ENCODE assay signal across 19 cellular contexts in the genomic region with DNA sequence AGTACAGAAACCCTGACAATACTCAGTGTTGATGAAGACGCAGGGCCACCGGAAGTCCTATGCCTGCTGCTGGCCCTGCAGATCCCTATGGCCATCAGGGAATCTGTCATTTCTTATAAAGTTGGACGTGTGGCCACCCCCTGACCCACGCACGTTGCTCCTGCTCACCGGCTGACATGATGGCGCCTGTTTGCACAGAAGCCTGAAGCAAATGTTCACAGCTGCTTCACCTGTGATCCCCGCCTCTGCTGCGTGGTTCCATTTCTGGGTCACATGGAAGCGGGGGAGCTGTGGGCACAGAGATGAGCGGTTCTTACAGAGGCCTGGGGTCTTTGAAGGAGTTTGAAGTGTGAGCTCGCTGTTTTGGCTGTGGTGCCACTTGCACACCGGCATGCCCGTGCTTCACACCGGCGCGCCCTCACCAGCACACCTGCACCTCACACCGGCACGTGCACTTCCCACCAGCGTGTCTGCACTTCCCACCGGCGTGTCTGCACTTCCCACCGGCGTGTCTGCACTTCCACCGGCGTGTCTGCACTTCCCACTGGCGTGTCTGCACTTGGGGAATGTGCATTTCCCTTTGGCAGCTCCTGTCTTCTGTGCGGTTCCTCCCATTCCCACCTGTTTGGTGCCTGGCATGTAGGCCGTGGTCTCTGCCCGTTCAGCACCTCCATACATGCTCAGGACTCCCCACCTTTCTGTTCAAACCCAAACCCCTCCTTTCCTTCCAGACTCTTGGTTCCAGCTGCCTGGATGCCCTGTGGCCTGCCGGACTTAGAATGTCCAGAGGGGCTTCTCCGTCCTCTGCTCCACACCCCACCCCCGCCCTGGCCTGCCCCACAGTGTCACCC.
DNase-seq lines count a peak whose midpoint lies in the region; TF ChIP-seq lines count a peak whose summit lies in the region.
"Had no signal": no experiment of that assay in that cellular context is flagged by ENCODE, and none has a peak within 500 bp of the region (broad histone marks: within the 10 kb centered on the region; RNA-seq: fewer than 3 reads in every experiment).

No MANE protein-coding gene starts in this region.

- peaks cover 31 to 55% (median 54%) of the 10 kb centered on the region in 10 experiments for H3K4me1 ChIP-seq in BLaER1 treated with 17β-estradiol and CSF1 and Interleukin-3, amounts not matched to agents 10 nM and 100 nM
- H3K4me1 ChIP-seq in HEK293 (ENCODE audit: control insufficient read depth, insufficient read depth, low read length) (no peaks in the 10 kb centered on the region), sigmoid colon (peaks cover 0 to 49% (median 46%) of the 10 kb centered on the region in 4 donors)
- H3K4me1 ChIP-seq: Caco-2, SJSA1 had no signal

- intact Hi-C loops in sigmoid colon (cut with DNase I): no loop called here

- CTCF ChIA-PET in HEK293 (lab: Yijun Ruan, JAX): no interaction called here

- H4K20me1 ChIP-seq in BLaER1 treated with 17β-estradiol and CSF1 and Interleukin-3, amounts not matched to agents 10 nM and 100 nM: peaks cover 23 to 52% (median 46%) of the 10 kb centered on the region in 11 experiments; a peak in 20 of 22 replicates

- no peak overlapping the region for H3K27ac ChIP-seq in BLaER1 treated with 17β-estradiol and CSF1 and Interleukin-3, amounts not matched to agents 10 nM and 100 nM
- no peak overlapping the region for H3K27ac ChIP-seq in HEK293 (ENCODE audit: extremely low read depth, low read depth, low read length)
- H3K27ac ChIP-seq in sigmoid colon: peak overlapping the region in 3 of 4 donors; percentile 96 to 98 (median 97)
- H3K27ac ChIP-seq: SJSA1 had no signal

- POLR2A ChIA-PET in HEK293 (lab: Yijun Ruan, JAX): no interaction called here

- 93 to 95% methylated on average over 33 of the region's 33 CpGs for WGBS in sigmoid colon, 2 donors

- TF ChIP-seq POLR2A in sigmoid colon (IDR thresholded peaks at IDR 0.05): no peak

- TF ChIP-seq CTCF in HEK293 (tag by site-specific recombination; IDR thresholded peaks at IDR 0.05): no peak
- TF ChIP-seq CTCF in sigmoid colon (IDR thresholded peaks at IDR 0.05): no peak

- DNase-seq in islet precursor cell (peak; percentile 46), sigmoid colon (no peak), HUDEP-2 (lab: John Stamatoyannopoulos, UW; ENCODE audit: unreplicated experiment in 76 of 76) (no peak), GF-D8 (lab: John Stamatoyannopoulos, UW) (no peak)
- no peak for DNase-seq in effector CD8-positive, alpha-beta T cell (lab: John Stamatoyannopoulos, UW)
- DNase-seq in activated effector memory CD4-positive, alpha-beta T cell treated with Interleukin-2 at 50 U/mL for 16 hours: no peak
- DNase-seq: DMS153, KBM-7, MV-4-11, NCI-H1417, NCI-H1930, NCI-H2171 treated with DMSO at 0.1 percent for 48 hours, NCI-H446 treated with DMSO at 0.1 percent for 48 hours, NCI-H748 treated with DMSO at 0.1 percent for 48 hours, RPMI8226 had no signal

- H3K9me3 ChIP-seq in BLaER1 treated with 17β-estradiol and CSF1 and Interleukin-3, amounts not matched to agents 10 nM and 100 nM (replicated peaks in 1 of 11): peaks cover 29 to 37% (median 30%) of the 10 kb centered on the region in 11 experiments
- H3K9me3 ChIP-seq in HEK293 (ENCODE audit: control insufficient read depth, insufficient read depth, low read depth, low read length) (no peaks in the 10 kb centered on the region), sigmoid colon (peaks cover 0 to 6% (median 6%) of the 10 kb centered on the region in 4 donors)

- H3K36me3 ChIP-seq in BLaER1 treated with 17β-estradiol and CSF1 and Interleukin-3, amounts not matched to agents 10 nM and 100 nM: peaks cover 8 to 34% (median 25%) of the 10 kb centered on the region in 11 experiments; a peak in 21 of 22 replicates
- no peaks in the 10 kb centered on the region for H3K36me3 ChIP-seq in HEK293 (ENCODE audit: control insufficient read depth in 2 of 2, insufficient read depth in 1 of 2, low read length in 2 of 2)
- no peaks in the 10 kb centered on the region for H3K36me3 ChIP-seq in sigmoid colon
- H3K36me3 ChIP-seq: SJSA1 had no signal

- no peak overlapping the region for H3K4me3 ChIP-seq in BLaER1 treated with 17β-estradiol and CSF1 and Interleukin-3, amounts not matched to agents 10 nM and 100 nM
- H3K4me3 ChIP-seq in HEK293 (ENCODE audit: low read depth, low read length): no peak overlapping the region
- no peak overlapping the region for H3K4me3 ChIP-seq in sigmoid colon
- H3K4me3 ChIP-seq: SJSA1 had no signal

- peaks cover 0 to 28% (median 0%) of the 10 kb centered on the region in 11 experiments; a peak in 4 of 22 replicates for H3K27me3 ChIP-seq in BLaER1 treated with 17β-estradiol and CSF1 and Interleukin-3, amounts not matched to agents 10 nM and 100 nM
- no peaks in the 10 kb centered on the region for H3K27me3 ChIP-seq in sigmoid colon
- H3K27me3 ChIP-seq: SJSA1 had no signal

- no peak overlapping the region for H3K9ac ChIP-seq in BLaER1 treated with 17β-estradiol and CSF1 and Interleukin-3, amounts not matched to agents 10 nM and 100 nM

- no peak for TF ChIP-seq EP300 in sigmoid colon (IDR thresholded peaks at IDR 0.05)

- peak overlapping the region in 9 of 11 experiments; percentile 35 to 95 (median 70); a peak in 15 of 22 replicates for H3K4me2 ChIP-seq in BLaER1 treated with 17β-estradiol and CSF1 and Interleukin-3, amounts not matched to agents 10 nM and 100 nM

TF ChIP-seq in HEK293, 187 proteins besides CTCF, POLR2A, EP300 and RAD21:
- TF ChIP-seq, protein P1, sequence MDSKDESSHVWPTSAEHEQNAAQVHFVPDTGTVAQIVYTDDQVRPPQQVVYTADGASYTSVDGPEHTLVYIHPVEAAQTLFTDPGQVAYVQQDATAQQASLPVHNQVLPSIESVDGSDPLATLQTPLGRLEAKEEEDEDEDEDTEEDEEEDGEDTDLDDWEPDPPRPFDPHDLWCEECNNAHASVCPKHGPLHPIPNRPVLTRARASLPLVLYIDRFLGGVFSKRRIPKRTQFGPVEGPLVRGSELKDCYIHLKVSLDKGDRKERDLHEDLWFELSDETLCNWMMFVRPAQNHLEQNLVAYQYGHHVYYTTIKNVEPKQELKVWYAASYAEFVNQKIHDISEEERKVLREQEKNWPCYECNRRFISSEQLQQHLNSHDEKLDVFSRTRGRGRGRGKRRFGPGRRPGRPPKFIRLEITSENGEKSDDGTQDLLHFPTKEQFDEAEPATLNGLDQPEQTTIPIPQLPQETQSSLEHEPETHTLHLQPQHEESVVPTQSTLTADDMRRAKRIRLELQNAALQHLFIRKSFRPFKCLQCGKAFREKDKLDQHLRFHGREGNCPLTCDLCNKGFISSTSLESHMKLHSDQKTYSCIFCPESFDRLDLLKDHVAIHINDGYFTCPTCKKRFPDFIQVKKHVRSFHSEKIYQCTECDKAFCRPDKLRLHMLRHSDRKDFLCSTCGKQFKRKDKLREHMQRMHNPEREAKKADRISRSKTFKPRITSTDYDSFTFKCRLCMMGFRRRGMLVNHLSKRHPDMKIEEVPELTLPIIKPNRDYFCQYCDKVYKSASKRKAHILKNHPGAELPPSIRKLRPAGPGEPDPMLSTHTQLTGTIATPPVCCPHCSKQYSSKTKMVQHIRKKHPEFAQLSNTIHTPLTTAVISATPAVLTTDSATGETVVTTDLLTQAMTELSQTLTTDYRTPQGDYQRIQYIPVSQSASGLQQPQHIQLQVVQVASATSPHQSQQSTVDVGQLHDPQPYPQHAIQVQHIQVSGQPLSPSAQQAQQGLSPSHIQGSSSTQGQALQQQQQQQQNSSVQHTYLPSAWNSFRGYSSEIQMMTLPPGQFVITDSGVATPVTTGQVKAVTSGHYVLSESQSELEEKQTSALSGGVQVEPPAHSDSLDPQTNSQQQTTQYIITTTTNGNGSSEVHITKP (tag by site-specific recombination; IDR thresholded peaks at IDR 0.05): no peak
- TF ChIP-seq, protein P2, sequence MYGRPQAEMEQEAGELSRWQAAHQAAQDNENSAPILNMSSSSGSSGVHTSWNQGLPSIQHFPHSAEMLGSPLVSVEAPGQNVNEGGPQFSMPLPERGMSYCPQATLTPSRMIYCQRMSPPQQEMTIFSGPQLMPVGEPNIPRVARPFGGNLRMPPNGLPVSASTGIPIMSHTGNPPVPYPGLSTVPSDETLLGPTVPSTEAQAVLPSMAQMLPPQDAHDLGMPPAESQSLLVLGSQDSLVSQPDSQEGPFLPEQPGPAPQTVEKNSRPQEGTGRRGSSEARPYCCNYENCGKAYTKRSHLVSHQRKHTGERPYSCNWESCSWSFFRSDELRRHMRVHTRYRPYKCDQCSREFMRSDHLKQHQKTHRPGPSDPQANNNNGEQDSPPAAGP (tag by site-specific recombination; IDR thresholded peaks at IDR 0.05): no peak
- TF ChIP-seq ZNF37A (tag by site-specific recombination; IDR thresholded peaks at IDR 0.05) (no peak), ZNF184 (tag by site-specific recombination; IDR thresholded peaks at IDR 0.05) (peak; percentile 77; the same call in 1 of the 2 replicates), BCL11A (tag by site-specific recombination; IDR thresholded peaks at IDR 0.05; ENCODE audit: low read depth) (no peak)
- TF ChIP-seq, protein P3, sequence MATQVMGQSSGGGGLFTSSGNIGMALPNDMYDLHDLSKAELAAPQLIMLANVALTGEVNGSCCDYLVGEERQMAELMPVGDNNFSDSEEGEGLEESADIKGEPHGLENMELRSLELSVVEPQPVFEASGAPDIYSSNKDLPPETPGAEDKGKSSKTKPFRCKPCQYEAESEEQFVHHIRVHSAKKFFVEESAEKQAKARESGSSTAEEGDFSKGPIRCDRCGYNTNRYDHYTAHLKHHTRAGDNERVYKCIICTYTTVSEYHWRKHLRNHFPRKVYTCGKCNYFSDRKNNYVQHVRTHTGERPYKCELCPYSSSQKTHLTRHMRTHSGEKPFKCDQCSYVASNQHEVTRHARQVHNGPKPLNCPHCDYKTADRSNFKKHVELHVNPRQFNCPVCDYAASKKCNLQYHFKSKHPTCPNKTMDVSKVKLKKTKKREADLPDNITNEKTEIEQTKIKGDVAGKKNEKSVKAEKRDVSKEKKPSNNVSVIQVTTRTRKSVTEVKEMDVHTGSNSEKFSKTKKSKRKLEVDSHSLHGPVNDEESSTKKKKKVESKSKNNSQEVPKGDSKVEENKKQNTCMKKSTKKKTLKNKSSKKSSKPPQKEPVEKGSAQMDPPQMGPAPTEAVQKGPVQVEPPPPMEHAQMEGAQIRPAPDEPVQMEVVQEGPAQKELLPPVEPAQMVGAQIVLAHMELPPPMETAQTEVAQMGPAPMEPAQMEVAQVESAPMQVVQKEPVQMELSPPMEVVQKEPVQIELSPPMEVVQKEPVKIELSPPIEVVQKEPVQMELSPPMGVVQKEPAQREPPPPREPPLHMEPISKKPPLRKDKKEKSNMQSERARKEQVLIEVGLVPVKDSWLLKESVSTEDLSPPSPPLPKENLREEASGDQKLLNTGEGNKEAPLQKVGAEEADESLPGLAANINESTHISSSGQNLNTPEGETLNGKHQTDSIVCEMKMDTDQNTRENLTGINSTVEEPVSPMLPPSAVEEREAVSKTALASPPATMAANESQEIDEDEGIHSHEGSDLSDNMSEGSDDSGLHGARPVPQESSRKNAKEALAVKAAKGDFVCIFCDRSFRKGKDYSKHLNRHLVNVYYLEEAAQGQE (tag by site-specific recombination; IDR thresholded peaks at IDR 0.05): no peak

Comparison
In these comparisons a context has a peak if more than half of its experiments do, and no peak if none do; other contexts are left out.
1. H3K27ac ChIP-seq: peak in sigmoid colon (3 of 4); none in BLaER1 treated with 17β-estradiol and CSF1 and Interleukin-3, amounts not matched to agents 10 nM and 100 nM (0 of 11) and HEK293 (single experiment).